1 cellular context compared by ENCODE assay signal in the genomic region with DNA sequence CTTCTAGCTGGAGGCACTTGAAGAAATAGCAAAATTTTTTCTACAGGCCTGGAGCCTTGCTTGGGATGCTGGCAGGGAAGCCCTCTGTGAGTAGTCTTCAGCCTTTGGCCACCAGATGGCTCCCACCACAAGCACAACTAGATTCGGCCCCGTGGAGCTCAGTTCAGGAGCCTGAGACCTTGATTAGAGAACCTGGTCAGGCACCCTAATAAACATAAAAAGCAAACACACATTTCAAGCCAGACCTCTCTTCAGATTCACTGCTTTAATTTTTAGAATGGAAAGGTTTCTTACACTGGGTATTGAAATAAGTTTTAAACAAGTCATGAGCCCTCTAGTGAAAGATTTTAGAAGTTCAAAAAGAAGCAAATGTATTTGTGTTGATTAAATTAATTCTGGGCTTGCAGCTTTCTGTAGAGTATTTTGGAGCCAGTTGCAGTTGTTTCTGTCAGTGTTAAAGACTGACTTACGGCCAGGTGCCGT.
TF ChIP-seq lines count a peak whose summit lies in the region.

No MANE protein-coding gene starts in this region.

TF ChIP-seq in endothelial cell of umbilical vein, 7 proteins besides CTCF, POLR2A, EP300 and RAD21:
- TF ChIP-seq GATA2 (IDR thresholded peaks at IDR 0.05; ENCODE audit: insufficient read depth, insufficient read length, low read depth, low read length): no peak
